8 cellular contexts compared by ENCODE assay signal in the genomic region with DNA sequence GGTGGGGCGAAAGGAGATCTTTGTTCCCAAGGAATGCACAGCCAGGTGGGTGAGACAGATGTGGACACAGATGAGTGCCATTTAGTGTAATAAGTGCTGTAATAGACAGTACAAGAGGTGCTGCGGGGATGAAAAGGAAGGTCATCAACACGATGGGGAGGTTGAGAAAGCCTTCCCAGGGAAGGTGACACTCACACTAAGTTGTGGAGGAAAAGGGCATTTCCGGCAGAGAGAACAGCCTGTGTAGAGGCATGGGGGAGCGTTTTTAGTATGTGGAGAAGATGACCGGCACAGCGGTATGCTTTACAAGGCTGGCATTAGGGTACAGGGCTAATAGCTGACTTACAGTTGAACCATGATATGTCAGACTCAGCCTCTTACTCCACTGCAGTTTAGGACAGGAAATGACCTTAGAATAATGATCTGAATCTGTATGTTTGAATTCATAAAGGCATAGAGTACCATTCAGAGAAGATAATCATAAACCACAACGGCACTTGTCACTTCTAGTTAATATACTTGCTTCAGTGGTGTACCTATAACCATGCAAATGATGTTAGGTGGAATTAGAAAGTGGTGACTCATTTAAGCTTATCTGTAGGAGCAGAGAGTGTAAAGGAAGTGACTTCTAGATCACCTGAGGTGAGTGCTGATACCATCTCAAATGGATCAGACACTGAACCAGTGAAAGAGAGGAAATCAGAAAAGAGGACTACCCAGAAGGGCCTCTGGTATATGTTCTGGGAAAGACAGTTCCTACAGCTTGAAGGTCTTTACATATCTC.
DNase-seq lines count a peak whose midpoint lies in the region; ATAC-seq, FAIRE-seq and TF ChIP-seq lines count a peak whose summit lies in the region.

No MANE protein-coding gene starts in this region.

- TF ChIP-seq CTCF in Loucy (conservative IDR thresholded peaks at IDR 0.05; ENCODE audit: low read length) (no peak), smooth muscle cell (IDR thresholded peaks at IDR 0.05; ENCODE audit: borderline replicate concordance, insufficient read depth, poor library complexity, severe bottlenecking) (no peak), thyroid gland (IDR thresholded peaks at IDR 0.05) (no peak)

- peaks cover 30% of the 10 kb centered on the region for H3F3A ChIP-seq in Loucy (ENCODE audit: low read depth)
- no peaks in the 10 kb centered on the region for H3F3A ChIP-seq in smooth muscle cell (ENCODE audit: low read depth)

- no peaks in the 10 kb centered on the region for H3K9me2 ChIP-seq in Loucy (replicated peaks; ENCODE audit: low read depth, low read length)

- DNase-seq in GM12892 (ENCODE audit: insufficient read length) (no peak), DMS153 treated with DMSO at 0.1 percent for 48 hours (lab: John Stamatoyannopoulos, UW; ENCODE audit: unreplicated experiment) (no peak), smooth muscle cell (lab: John Stamatoyannopoulos, UW; ENCODE audit: unreplicated experiment) (no peak), thyroid gland (no peak), NOMO-1 treated with DMSO at 0.1 percent for 48 hours (lab: John Stamatoyannopoulos, UW; ENCODE audit: unreplicated experiment) (no peak)

- H3K79me2 ChIP-seq in Loucy (ENCODE audit: insufficient read depth, low read length) (peaks cover 93% of the 10 kb centered on the region), smooth muscle cell (ENCODE audit: low read depth) (peaks cover 5% of the 10 kb centered on the region)

- H3K4me1 ChIP-seq in Loucy (ENCODE audit: insufficient read depth, low read length, poor library complexity, severe bottlenecking) (peaks cover 85% of the 10 kb centered on the region), smooth muscle cell (ENCODE audit: low read depth) (no peaks in the 10 kb centered on the region), thyroid gland (peaks cover 16 to 29% of the 10 kb centered on the region in 2 donors)

- H3K9me3 ChIP-seq in Loucy (ENCODE audit: insufficient read depth, low read depth, low read length) (no peaks in the 10 kb centered on the region), smooth muscle cell (replicated peaks; ENCODE audit: low read depth) (no peaks in the 10 kb centered on the region), thyroid gland (no peaks in the 10 kb centered on the region)

- peak overlapping the region; percentile 73 for H3K4me3 ChIP-seq in Loucy (ENCODE audit: low read length, poor library complexity, severe bottlenecking)
- H3K4me3 ChIP-seq in smooth muscle cell: no peak overlapping the region
- no peak overlapping the region for H3K4me3 ChIP-seq in thyroid gland (replicated peaks in 1 of 3)

- FAIRE-seq in GM12892 (lab: Jason Lieb, UNC): peak; percentile 93

- peak; percentile 58 for ATAC-seq in GM21515 (IDR thresholded peaks at IDR 0.05; ENCODE audit: unreplicated experiment)
- peak; percentile 47 for ATAC-seq in esophagus mucosa

- no peak for TF ChIP-seq POLR2A in GM12892 (IDR thresholded peaks at IDR 0.05; ENCODE audit: low read depth, low read length)
- TF ChIP-seq POLR2A in thyroid gland (IDR thresholded peaks at IDR 0.05): no peak

- 78% methylated on average over 8 of the region's 8 CpGs for WGBS in smooth muscle cell (ENCODE audit: low lambda C conversion rate)
- WGBS in thyroid gland, 2 donors: 78 to 84% methylated on average over 8 of the region's 8 CpGs

- intact Hi-C loops in thyroid gland (cut with DNase I): no loop called here

- H2AFZ ChIP-seq in Loucy (ENCODE audit: low read length) (no peak overlapping the region), smooth muscle cell (ENCODE audit: low read depth) (no peak overlapping the region)

- peaks cover 59% of the 10 kb centered on the region for H4K20me1 ChIP-seq in Loucy (ENCODE audit: insufficient read depth, low read length, poor library complexity, severe bottlenecking)
- peaks cover 73% of the 10 kb centered on the region for H4K20me1 ChIP-seq in smooth muscle cell (ENCODE audit: low read depth)

- H3K36me3 ChIP-seq in Loucy (ENCODE audit: insufficient read depth, low read length): no peaks in the 10 kb centered on the region
- H3K36me3 ChIP-seq in smooth muscle cell (ENCODE audit: low read depth): no peaks in the 10 kb centered on the region
- H3K36me3 ChIP-seq in thyroid gland: no peaks in the 10 kb centered on the region

- H3K9ac ChIP-seq in Loucy (ENCODE audit: low read depth, low read length, poor library complexity, severe bottlenecking) (peak overlapping the region; percentile 64), smooth muscle cell (ENCODE audit: low read depth) (no peak overlapping the region)

- H3K4me2 ChIP-seq in Loucy (ENCODE audit: low read depth, low read length, poor library complexity, severe bottlenecking) (peak overlapping the region; percentile 98), smooth muscle cell (no peak overlapping the region)

- H3K27ac ChIP-seq in smooth muscle cell (ENCODE audit: low read depth) (no peak overlapping the region), thyroid gland (no peak overlapping the region)

- H3K27me3 ChIP-seq in Loucy (ENCODE audit: insufficient read depth, low read length, poor library complexity, severe bottlenecking) (no peaks in the 10 kb centered on the region), smooth muscle cell (ENCODE audit: low read depth) (no peaks in the 10 kb centered on the region), thyroid gland (no peaks in the 10 kb centered on the region)
